1 cellular context compared by ENCODE assay signal in genomic region chr2:195536863-195537262, GRCh38.
TF ChIP-seq lines count a peak whose summit lies in the region.

No MANE protein-coding gene starts in this region.

TF ChIP-seq in GM12878, 131 proteins besides CTCF, POLR2A, EP300 and RAD21 (continued from another document):
- no peak for TF ChIP-seq ZBTB11 (CRISPR knock-in tag; IDR thresholded peaks at IDR 0.05)
- no peak for TF ChIP-seq SMAD5 (IDR thresholded peaks at IDR 0.05; ENCODE audit: low read depth)
- no peak for TF ChIP-seq ZNF24 (IDR thresholded peaks at IDR 0.05)
- TF ChIP-seq CHD4 (IDR thresholded peaks at IDR 0.05) = no peak
- TF ChIP-seq YY1 (IDR thresholded peaks at IDR 0.05; ENCODE audit: low read depth, low read length) = no peak
- no peak for TF ChIP-seq NFIC (IDR thresholded peaks at IDR 0.05; ENCODE audit: low read depth, low read length)
